In genomic region chr17:44831270-44831770, GRCh38 we compare ENCODE assay signal across 17 cellular contexts. TPM values are rescaled to one million over a fixed set of nuclear protein-coding genes. Genes with fewer than 3 reads are reported as not detected.
DNase-seq lines count a peak whose midpoint lies in the region; TF ChIP-seq lines count a peak whose summit lies in the region.
"Had no signal": no experiment of that assay in that cellular context is flagged by ENCODE, and none has a peak within 500 bp of the region (broad histone marks: within the 10 kb centered on the region; RNA-seq: fewer than 3 reads in every experiment).

No MANE protein-coding gene starts in this region.

- TF ChIP-seq CTCF in tibial nerve (IDR thresholded peaks at IDR 0.05): no peak
- no peak for TF ChIP-seq CTCF in RWPE1 (conservative IDR thresholded peaks at IDR 0.05; ENCODE audit: low read depth)

- H3K9me3 ChIP-seq in SJCRH30 (replicated peaks) (no peaks in the 10 kb centered on the region), iPS DF 6.9 (ENCODE audit: control insufficient read depth, insufficient read depth, low read length) (no peaks in the 10 kb centered on the region), trophoblast cell (ENCODE audit: insufficient read depth, low read depth, low read length) (no peaks in the 10 kb centered on the region), tibial nerve (no peaks in the 10 kb centered on the region)

- no peaks in the 10 kb centered on the region for H3K36me3 ChIP-seq in H7 (replicated peaks; ENCODE audit: control insufficient read depth, insufficient read depth, low read length)
- no peaks in the 10 kb centered on the region; the same call in 1 of the 2 replicates for H3K36me3 ChIP-seq in SJCRH30
- no peaks in the 10 kb centered on the region for H3K36me3 ChIP-seq in iPS DF 6.9 (ENCODE audit: control insufficient read depth, insufficient read depth, low read length)
- H3K36me3 ChIP-seq in trophoblast cell (ENCODE audit: control insufficient read depth in 1 of 2, insufficient read depth in 2 of 2, low read length in 2 of 2): no peaks in the 10 kb centered on the region
- no peaks in the 10 kb centered on the region for H3K36me3 ChIP-seq in tibial nerve

- no peak for TF ChIP-seq EP300 in tibial nerve (IDR thresholded peaks at IDR 0.05)

- WGBS in iPS DF 6.9 (ENCODE audit: insufficient coverage, insufficient read length): no CpG with 5 or more reads among the region's 12 CpGs
- no CpG with 5 or more reads among the region's 12 CpGs for WGBS in trophoblast cell (ENCODE audit: extremely low coverage, insufficient coverage, insufficient read length)
- WGBS in tibial nerve, 2 donors: 86 to 90% methylated on average over 12 of the region's 12 CpGs

- no peak overlapping the region for H3K18ac ChIP-seq in trophoblast cell (ENCODE audit: low read length)

- H4K12ac ChIP-seq in trophoblast cell (ENCODE audit: low read depth, low read length): peak overlapping the region; percentile 30

- H3K4me2 ChIP-seq in trophoblast cell (ENCODE audit: low read length): peak overlapping the region; percentile 16

- no peak overlapping the region for H3K9ac ChIP-seq in trophoblast cell (ENCODE audit: low read length)
- H3K9ac ChIP-seq: parathyroid adenoma had no signal

- H3K27ac ChIP-seq in SJCRH30: no peak overlapping the region
- no peak overlapping the region for H3K27ac ChIP-seq in iPS DF 6.9 (ENCODE audit: low read length)
- peak overlapping the region; percentile 35 for H3K27ac ChIP-seq in trophoblast cell (ENCODE audit: low read depth, low read length)
- H3K27ac ChIP-seq in tibial nerve: no peak overlapping the region
- H3K27ac ChIP-seq in RWPE1: no peak overlapping the region
- H3K27ac ChIP-seq: C4-2B, parathyroid adenoma had no signal

- peaks cover 15% of the 10 kb centered on the region for H3K79me1 ChIP-seq in trophoblast cell (ENCODE audit: low read length)

- POLR2A ChIA-PET in RWPE1 (lab: Yijun Ruan, JAX; ENCODE audit: low non-redundant PET): interaction anchor here (0.5 to 0.6 kb wide), 2 partner anchors 52 to 193 kb away, joined by 8 read pairs; no protein-coding TSS in a partner anchor

- no peaks in the 10 kb centered on the region for H3K27me3 ChIP-seq in H7 (ENCODE audit: control insufficient read depth, insufficient read depth, low read length)
- no peaks in the 10 kb centered on the region for H3K27me3 ChIP-seq in SJCRH30
- H3K27me3 ChIP-seq in iPS DF 6.9 (ENCODE audit: control insufficient read depth, insufficient read depth, low read length): no peaks in the 10 kb centered on the region
- no peaks in the 10 kb centered on the region for H3K27me3 ChIP-seq in trophoblast cell (ENCODE audit: insufficient read depth, low read length)
- peaks cover 0 to 80% of the 10 kb centered on the region in 2 donors for H3K27me3 ChIP-seq in tibial nerve

- DNase-seq in H7 (no peak), SJCRH30 (no peak), iPS DF 6.9 (ENCODE audit: low read depth, low spot score) (no peak), trophoblast cell (no peak), GM19238 (ENCODE audit: insufficient read length, low spot score) (no peak), tibial nerve (ENCODE audit: low spot score in 2 of 2) (no peak), RWPE1 (ENCODE audit: low spot score) (no peak), kidney tubule cell (ENCODE audit: low spot score) (no peak)
- DNase-seq: activated CD8-positive, alpha-beta memory T cell treated with anti-CD3 and anti-CD28 coated beads, Interleukin-2, amount 50 U/mL, for 48 hours; central memory CD4-positive, alpha-beta T cell; RPMI8226; T-helper 17 cell had no signal

- no peak overlapping the region for H4K91ac ChIP-seq in trophoblast cell (ENCODE audit: low read depth, low read length)

- no peak overlapping the region for H2AFZ ChIP-seq in trophoblast cell (ENCODE audit: insufficient read depth, low read length, poor library complexity)

- H4K8ac ChIP-seq in trophoblast cell (ENCODE audit: low read depth, low read length): no peak overlapping the region

- no peak overlapping the region for H3K23ac ChIP-seq in trophoblast cell (ENCODE audit: low read length)

- H3K4me3 ChIP-seq in H7 (ENCODE audit: insufficient read depth, low read depth, low read length) (peak overlapping the region; percentile 84; the same call in 1 of the 2 replicates), SJCRH30 (peak overlapping the region; percentile 93), iPS DF 6.9 (ENCODE audit: low read length) (peak overlapping the region; percentile 96; the same call in 1 of the 2 replicates), trophoblast cell (ENCODE audit: low read depth, low read length) (no peak overlapping the region), tibial nerve (no peak overlapping the region)
- H3K4me3 ChIP-seq: GM12878 had no signal

- H3K4me1 ChIP-seq in SJCRH30 (peaks cover 15% of the 10 kb centered on the region), iPS DF 6.9 (ENCODE audit: control insufficient read depth, insufficient read depth, low read length) (no peaks in the 10 kb centered on the region), trophoblast cell (ENCODE audit: control insufficient read depth in 1 of 2, insufficient read depth in 2 of 2, low read length in 2 of 2) (peaks cover 4 to 8% of the 10 kb centered on the region in 2 experiments), tibial nerve (peaks cover 0 to 22% (median 8%) of the 10 kb centered on the region in 4 donors)
- H3K4me1 ChIP-seq: parathyroid adenoma had no signal

- CTCF ChIA-PET in RWPE1 (lab: Yijun Ruan, JAX): interaction anchor here (0.6 to 2.3 kb wide), 4 partner anchors 52 to 301 kb away, joined by 3 to 16 read pairs (median 4); partner anchors contain the start of gene PLCD3

- no peak overlapping the region for H2BK120ac ChIP-seq in trophoblast cell (ENCODE audit: insufficient read depth, low read length, poor library complexity)

- H2AK5ac ChIP-seq in trophoblast cell (ENCODE audit: low read length): no peak overlapping the region

- no peak for TF ChIP-seq POLR2A in tibial nerve (IDR thresholded peaks at IDR 0.05)

- peaks cover 16% of the 10 kb centered on the region for H3K79me2 ChIP-seq in trophoblast cell (ENCODE audit: control insufficient read depth, insufficient read depth, low read length, poor library complexity)
- H3K79me2 ChIP-seq: parathyroid adenoma had no signal

- H3K14ac ChIP-seq in trophoblast cell (ENCODE audit: low read length): no peak overlapping the region

- H2BK12ac ChIP-seq in trophoblast cell (ENCODE audit: low read length): no peak overlapping the region

- no peak overlapping the region for H3K4ac ChIP-seq in trophoblast cell (ENCODE audit: low read depth, low read length)

- H2BK5ac ChIP-seq in trophoblast cell (ENCODE audit: low read depth, low read length, poor library complexity): no peak overlapping the region

RNA-seq across cellular contexts. Expression of gene GJC1, which starts 1.2 kb away (rescaled TPM):
- 23.1 and 32.7 TPM in 2 replicates for total RNA-seq in H7 (2014; rRNA removed; shearing (Covaris generic))
- 45.9 and 47.4 TPM in 2 replicates for total RNA-seq in SJCRH30 (2014; rRNA removed; shearing (Covaris generic))
- polyA plus RNA-seq in trophoblast cell (2013): 17.0 and 18.0 TPM in 2 replicates
- total RNA-seq in tibial nerve: 10 to 100 TPM in 1 of 4 donors, 1 to 10 TPM in 3; 3.1 to 18.6 (median 9.0) TPM
- total RNA-seq: T-helper 17 cell had no signal

RNA-seq across cellular contexts. Expression of gene HIGD1B, which starts 16.4 kb away (rescaled TPM):
- not detected in 2 replicates for total RNA-seq in H7 (2014; rRNA removed; shearing (Covaris generic))
- not detected in 2 replicates for total RNA-seq in SJCRH30 (2014; rRNA removed; shearing (Covaris generic))
- not detected in 2 replicates for polyA plus RNA-seq in trophoblast cell (2013)
- 10 to 100 TPM in 1 of 4 donors, 1 to 10 TPM in 2, not detected in 1; 2.3 to 10.3 (median 6.5) TPM for total RNA-seq in tibial nerve
- total RNA-seq: activated naive CD4-positive, alpha-beta T cell treated with anti-CD3 and anti-CD28 coated beads, Interleukin-2, amount 50 U/mL, for 72 hours; GM12878; MCF 10A; T-helper 17 cell had no signal

Comparison
In these comparisons a context has a peak if more than half of its experiments do, and no peak if none do; other contexts are left out.
1. H3K4me3 ChIP-seq: peak in H7 (single experiment), SJCRH30 (single experiment) and iPS DF 6.9 (single experiment); none in trophoblast cell (single experiment) and tibial nerve (0 of 4).